In the genomic region with DNA sequence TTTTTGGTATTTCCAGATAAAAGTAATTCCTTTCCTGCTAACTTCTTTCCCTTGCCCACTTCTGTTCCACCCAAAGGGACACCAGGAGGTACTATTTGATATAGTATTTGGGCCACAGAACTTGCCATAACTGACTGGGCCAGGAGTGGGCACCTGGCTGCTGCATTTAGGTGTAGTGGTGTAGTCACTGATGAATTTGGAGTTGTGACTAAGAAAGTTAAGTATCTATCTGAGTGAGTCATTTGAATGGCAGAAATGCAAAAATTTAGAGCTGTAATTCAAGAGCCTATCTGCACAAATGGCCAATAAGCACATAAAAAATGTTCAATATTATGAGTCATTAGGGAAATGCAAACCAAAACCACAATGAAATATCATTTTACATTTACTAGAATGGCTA, we compare ENCODE assay signal across 19 cellular contexts. TPM values are rescaled to one million over a fixed set of nuclear protein-coding genes. Genes with fewer than 3 reads are reported as not detected.
DNase-seq lines count a peak whose midpoint lies in the region; ATAC-seq and TF ChIP-seq lines count a peak whose summit lies in the region.
"Had no signal": no experiment of that assay in that cellular context is flagged by ENCODE, and none has a peak within 500 bp of the region (broad histone marks: within the 10 kb centered on the region; RNA-seq: fewer than 3 reads in every experiment).

No MANE protein-coding gene starts in this region.

- H3K9me3 Mint-ChIP-seq in type B pancreatic cell = peaks cover 9% of the 10 kb centered on the region
- H3K9me3 Mint-ChIP-seq: T-cell had no signal

- H3K4me3 Mint-ChIP-seq in type B pancreatic cell = no peak overlapping the region
- H3K4me3 Mint-ChIP-seq: activated naive CD4-positive, alpha-beta T cell treated with anti-CD3 and anti-CD28 coated beads, Interleukin-2, amount 10 ng/mL, durations not matched to agents 7 days and 5 days; CD8-positive, alpha-beta memory T cell; stimulated activated naive CD8-positive, alpha-beta T cell treated with anti-CD3 and anti-CD28 coated beads, Interleukin-15, amount 100 ng/mL, for 72 hours; T-cell had no signal

- in situ Hi-C loops in brain microvascular endothelial cell (cut with HindIII; ENCODE audit: low pct_ligation_motif_present, low sequenced_read_pairs) (no loop called here), ACHN (cut with HindIII; ENCODE audit: low pct_ligation_motif_present, low pct_unique_long_range_greater_than_20kb, low sequenced_read_pairs) (no loop called here)

- H3K27me3 ChIP-seq in BJ (ENCODE audit: control insufficient read depth, insufficient read depth, low read length) = no peaks in the 10 kb centered on the region
- no peaks in the 10 kb centered on the region for H3K27me3 ChIP-seq in brain microvascular endothelial cell (replicated peaks)
- H3K27me3 ChIP-seq: ovary, uterus had no signal

- H3K36me3 ChIP-seq in BJ (ENCODE audit: control insufficient read depth, insufficient read depth, low read length) (no peaks in the 10 kb centered on the region), brain microvascular endothelial cell (replicated peaks) (no peaks in the 10 kb centered on the region)
- H3K36me3 ChIP-seq: heart left ventricle, ovary, uterus had no signal

- peak; percentile 37 for DNase-seq in BJ (ENCODE audit: low read depth)
- peak; percentile 78 for DNase-seq in HT1080 (ENCODE audit: low read depth)
- peak; percentile 9 for DNase-seq in brain microvascular endothelial cell
- peak; percentile 69 for DNase-seq in kidney tubule cell (ENCODE audit: low spot score)
- DNase-seq in ACHN = no peak
- DNase-seq in AML-193 (lab: John Stamatoyannopoulos, UW) = no peak
- no peak for DNase-seq in type B pancreatic cell (ENCODE audit: extremely low spot score, unreplicated experiment)
- DNase-seq: activated naive CD4-positive, alpha-beta T cell treated with anti-CD3 and anti-CD28 coated beads, Interleukin-2, amount 10 ng/mL, durations not matched to agents 7 days and 5 days; CD8-positive, alpha-beta memory T cell; central memory CD4-positive, alpha-beta T cell; heart left ventricle; left cardiac atrium; NCI-H2029 treated with DMSO at 0.1 percent for 48 hours; NCI-H748 treated with DMSO at 0.1 percent for 48 hours; ovary; stimulated activated naive CD8-positive, alpha-beta T cell treated with anti-CD3 and anti-CD28 coated beads, Interleukin-15, amount 100 ng/mL, for 72 hours; T-cell; uterus had no signal

- no peak overlapping the region for H3K27ac ChIP-seq in brain microvascular endothelial cell
- H3K27ac ChIP-seq: heart left ventricle, ovary, uterus had no signal

- H3K36me3 Mint-ChIP-seq in type B pancreatic cell = no peaks in the 10 kb centered on the region
- H3K36me3 Mint-ChIP-seq: activated naive CD4-positive, alpha-beta T cell treated with anti-CD3 and anti-CD28 coated beads, Interleukin-2, amount 10 ng/mL, durations not matched to agents 7 days and 5 days; CD8-positive, alpha-beta memory T cell; T-cell had no signal

- H3K4me3 ChIP-seq in BJ (ENCODE audit: low read depth, low read length) = no peak overlapping the region
- no peak overlapping the region for H3K4me3 ChIP-seq in brain microvascular endothelial cell (ENCODE audit: low read depth, low read length)
- H3K4me3 ChIP-seq: heart left ventricle, ovary, uterus had no signal

- TF ChIP-seq CTCF in BJ (IDR thresholded peaks at IDR 0.05; ENCODE audit: insufficient read depth, low read depth, low read length) (no peak), brain microvascular endothelial cell (IDR thresholded peaks at IDR 0.05; ENCODE audit: low read depth, low read length, missing control alignments) (peak; percentile 7), type B pancreatic cell (conservative IDR thresholded peaks at IDR 0.05) (no peak)

- no peaks in the 10 kb centered on the region for H3K27me3 Mint-ChIP-seq in type B pancreatic cell

- no peak for ATAC-seq in HG02798 (IDR thresholded peaks at IDR 0.05; ENCODE audit: poor library complexity, unreplicated experiment)
- ATAC-seq: heart left ventricle; left cardiac atrium; stimulated activated naive CD8-positive, alpha-beta T cell treated with anti-CD3 and anti-CD28 coated beads, Interleukin-15, amount 100 ng/mL, for 72 hours; T-cell had no signal

- H3K27ac Mint-ChIP-seq in type B pancreatic cell = no peak overlapping the region
- H3K27ac Mint-ChIP-seq: activated naive CD4-positive, alpha-beta T cell treated with anti-CD3 and anti-CD28 coated beads, Interleukin-2, amount 10 ng/mL, durations not matched to agents 7 days and 5 days; CD8-positive, alpha-beta memory T cell; stimulated activated naive CD8-positive, alpha-beta T cell treated with anti-CD3 and anti-CD28 coated beads, Interleukin-15, amount 100 ng/mL, for 72 hours; T-cell had no signal

- POLR2A ChIA-PET in BJ (lab: Charles Lee) = interaction anchor here (0.6 kb wide), 1 partner anchor 73 kb away, joined by 9 read pairs; no protein-coding TSS in a partner anchor

- CTCF ChIA-PET in BJ (lab: Yijun Ruan, JAX) = interaction anchor here (0.9 to 1.3 kb wide), 3 partner anchors 15 to 177 kb away, joined by 3 read pairs; no protein-coding TSS in a partner anchor

- no peaks in the 10 kb centered on the region for H3K4me1 Mint-ChIP-seq in type B pancreatic cell (ENCODE audit: unreplicated experiment)
- H3K4me1 Mint-ChIP-seq: activated naive CD4-positive, alpha-beta T cell treated with anti-CD3 and anti-CD28 coated beads, Interleukin-2, amount 10 ng/mL, durations not matched to agents 7 days and 5 days; CD8-positive, alpha-beta memory T cell; stimulated activated naive CD8-positive, alpha-beta T cell treated with anti-CD3 and anti-CD28 coated beads, Interleukin-15, amount 100 ng/mL, for 72 hours; T-cell had no signal

RNA-seq across cellular contexts. Expression of a gene that starts 14.8 kb away (rescaled TPM):
- polyA plus RNA-seq in BJ (2011; rRNA removed) = 0.59 and 1.1 TPM in 2 replicates
- 0.36 TPM in 1 of 2 replicates, not detected in the other for polyA minus RNA-seq in BJ (2011; rRNA and poly(A)+ RNA removed)
- 0.10 and 0.18 TPM in 2 replicates for total RNA-seq in HT1080 (2014; rRNA removed; shearing (Covaris generic))
- polyA plus RNA-seq in HT1080 (2015; cell fraction: cytosol; rRNA removed) = 0.26 TPM in 1 of 2 replicates, not detected in the other
- 0.17 and 0.27 TPM in 2 replicates for polyA plus RNA-seq in HT1080 (2015; cell fraction: nucleus; rRNA removed)
- total RNA-seq in type B pancreatic cell (ENCODE audit: low replicate concordance) = 0.58 TPM in 1 of 2 replicates, not detected in the other
- total RNA-seq: CD8-positive, alpha-beta memory T cell; ovary; T-cell had no signal
- polyA plus RNA-seq: CD8-positive, alpha-beta memory T cell; ovary had no signal

Comparison
In these comparisons a context has a peak if more than half of its experiments do, and no peak if none do; other contexts are left out.
1. DNase-seq: peak in BJ (single experiment), HT1080 (single experiment), brain microvascular endothelial cell (single experiment) and kidney tubule cell (single experiment); none in ACHN (single experiment), AML-193 (0 of 2) and type B pancreatic cell (single experiment).